8 cellular contexts compared by ENCODE assay signal in genomic region chr11:104254347-104254746, GRCh38.
DNase-seq lines count a peak whose midpoint lies in the region; ATAC-seq and TF ChIP-seq lines count a peak whose summit lies in the region.

No MANE protein-coding gene starts in this region.

- CTCF ChIA-PET in AG04449 (lab: Yijun Ruan, JAX), result no interaction called here

- ATAC-seq in HG02763 (IDR thresholded peaks at IDR 0.05; ENCODE audit: unreplicated experiment), result peak; percentile 85

- TF ChIP-seq CTCF in AG04449 (IDR thresholded peaks at IDR 0.05; ENCODE audit: insufficient read depth, low read length, missing control alignments) (peak; percentile 38), GM12875 (IDR thresholded peaks at IDR 0.05; ENCODE audit: borderline replicate concordance, insufficient read depth, low read depth, low read length) (peak; percentile 71)

- POLR2A ChIA-PET in AG04449 (lab: Yijun Ruan, JAX), result no interaction called here

- DNase-seq in AG04449 (ENCODE audit: low read depth, low spot score) (no peak), NCI-H460 (ENCODE audit: extremely low read depth, low read depth) (peak; percentile 14), amniotic epithelial cell (ENCODE audit: low read depth) (peak; percentile 49), medulla oblongata (ENCODE audit: extremely low spot score) (peak; percentile 15), cerebellum (ENCODE audit: low spot score) (no peak), T-helper 9 cell (no peak)

- H3K4me3 ChIP-seq in AG04449 (ENCODE audit: low read depth, low read length), result no peak overlapping the region
- H3K4me3 ChIP-seq in GM12875 (ENCODE audit: low read depth, low read length), result no peak overlapping the region

Comparison
In these comparisons a context has a peak if more than half of its experiments do, and no peak if none do; other contexts are left out.
1. DNase-seq: peak in NCI-H460 (single experiment), amniotic epithelial cell (single experiment) and medulla oblongata (single experiment); none in AG04449 (single experiment), cerebellum (single experiment) and T-helper 9 cell (single experiment).